20 cellular contexts compared by ENCODE assay signal in genomic region chr5:112123060-112123459, GRCh38.
DNase-seq lines count a peak whose midpoint lies in the region; ATAC-seq and TF ChIP-seq lines count a peak whose summit lies in the region.
"Had no signal": no experiment of that assay in that cellular context is flagged by ENCODE, and none has a peak within 500 bp of the region (broad histone marks: within the 10 kb centered on the region; RNA-seq: fewer than 3 reads in every experiment).

No MANE protein-coding gene starts in this region.

- no peak overlapping the region for H2BK15ac ChIP-seq in mesenchymal stem cell (ENCODE audit: low read depth, poor library complexity, severe bottlenecking)

- no peak overlapping the region for H2BK12ac ChIP-seq in mesenchymal stem cell (ENCODE audit: low read length in 2 of 2)

- H4K20me1 ChIP-seq in OCI-LY3 (ENCODE audit: insufficient read depth, low read length), result no peaks in the 10 kb centered on the region
- H4K20me1 ChIP-seq in smooth muscle cell (ENCODE audit: low read depth), result no peaks in the 10 kb centered on the region
- H4K20me1 ChIP-seq: BLaER1 had no signal

- no peaks in the 10 kb centered on the region for H3K9me3 ChIP-seq in OCI-LY3 (ENCODE audit: insufficient read depth, low read length)
- H3K9me3 ChIP-seq in mesenchymal stem cell (ENCODE audit: control insufficient read depth, low read length), result peaks cover 7% of the 10 kb centered on the region
- no peaks in the 10 kb centered on the region for H3K9me3 ChIP-seq in smooth muscle cell (replicated peaks; ENCODE audit: low read depth)
- H3K9me3 ChIP-seq in uterus, result no peaks in the 10 kb centered on the region
- H3K9me3 ChIP-seq: Caco-2, HAP-1 had no signal

- no peak for TF ChIP-seq POLR2A in uterus (IDR thresholded peaks at IDR 0.05)

- peak overlapping the region; percentile 18; the same call in 1 of the 2 replicates for H3K4me2 ChIP-seq in OCI-LY3 (ENCODE audit: low read length)
- H3K4me2 ChIP-seq in mesenchymal stem cell (ENCODE audit: low read length, poor library complexity, severe bottlenecking), result no peak overlapping the region
- H3K4me2 ChIP-seq in smooth muscle cell, result peak overlapping the region; percentile 6
- H3K4me2 ChIP-seq: BLaER1 had no signal

- no peaks in the 10 kb centered on the region for H3F3A ChIP-seq in smooth muscle cell (ENCODE audit: low read depth)

- no peak overlapping the region for H2AK5ac ChIP-seq in mesenchymal stem cell (ENCODE audit: low read length, severe bottlenecking)

- H3K79me1 ChIP-seq in mesenchymal stem cell (replicated peaks; ENCODE audit: low read length, poor library complexity, severe bottlenecking), result no peaks in the 10 kb centered on the region

- no peak overlapping the region for H2BK5ac ChIP-seq in mesenchymal stem cell (ENCODE audit: low read depth, low read length, poor library complexity, severe bottlenecking)

- H3K18ac ChIP-seq in mesenchymal stem cell (ENCODE audit: low read depth in 1 of 2, low read length in 2 of 2), result no peak overlapping the region

- DNase-seq in NCI-H82 (lab: John Stamatoyannopoulos, UW), result peak; percentile 3
- no peak for DNase-seq in NCI-H82 treated with DMSO at 0.1 percent for 48 hours (lab: John Stamatoyannopoulos, UW; ENCODE audit: unreplicated experiment)
- DNase-seq in mesenchymal stem cell, result no peak
- DNase-seq in smooth muscle cell (lab: John Stamatoyannopoulos, UW; ENCODE audit: unreplicated experiment), result no peak
- no peak for DNase-seq in hepatic stellate cell (ENCODE audit: low spot score)
- DNase-seq in uterus, result no peak
- DNase-seq: Caco-2; CD4-positive, CD25-positive, alpha-beta regulatory T cell; CD8-positive, alpha-beta T cell; EL; GDM1; GM23248; HFFc6 had no signal

- H2AFZ ChIP-seq in OCI-LY3 (ENCODE audit: low read depth, low read length) (no peak overlapping the region), mesenchymal stem cell (ENCODE audit: low read depth, low read length) (no peak overlapping the region), smooth muscle cell (ENCODE audit: low read depth) (no peak overlapping the region)
- H2AFZ ChIP-seq: GM23248 had no signal

- no peak overlapping the region for H4K91ac ChIP-seq in mesenchymal stem cell (ENCODE audit: low read length)

- H3K27ac ChIP-seq in OCI-LY3 (ENCODE audit: low read length) (no peak overlapping the region), mesenchymal stem cell (ENCODE audit: low read length, poor library complexity, severe bottlenecking) (no peak overlapping the region), smooth muscle cell (ENCODE audit: low read depth) (no peak overlapping the region), uterus (no peak overlapping the region)
- H3K27ac ChIP-seq: 22Rv1, BLaER1, C4-2B, GM23248 had no signal

- intact Hi-C loops in uterus (cut with DNase I; ENCODE audit: low total_unique reads), result no loop called here

- H3K23ac ChIP-seq in mesenchymal stem cell (ENCODE audit: low read length in 2 of 2), result no peak overlapping the region

- ATAC-seq in GM21515 (IDR thresholded peaks at IDR 0.05; ENCODE audit: unreplicated experiment), result no peak
- ATAC-seq: CD8-positive, alpha-beta T cell had no signal

- H3K79me2 ChIP-seq in OCI-LY3 (ENCODE audit: low read length), result no peaks in the 10 kb centered on the region
- H3K79me2 ChIP-seq in smooth muscle cell (ENCODE audit: low read depth), result no peaks in the 10 kb centered on the region

- H3K36me3 ChIP-seq in OCI-LY3 (replicated peaks; ENCODE audit: low read depth, low read length) (no peaks in the 10 kb centered on the region), mesenchymal stem cell (ENCODE audit: control insufficient read depth in 1 of 2, insufficient read depth in 2 of 2, low read depth in 1 of 2, low read length in 2 of 2) (no peaks in the 10 kb centered on the region), smooth muscle cell (ENCODE audit: low read depth) (no peaks in the 10 kb centered on the region), uterus (no peaks in the 10 kb centered on the region)
- H3K36me3 ChIP-seq: BLaER1, HAP-1 had no signal

- H3K14ac ChIP-seq in mesenchymal stem cell (ENCODE audit: low read length in 2 of 2), result no peak overlapping the region

- no peak overlapping the region for H2BK120ac ChIP-seq in mesenchymal stem cell (ENCODE audit: low read depth, low read length)

- H3K4me3 ChIP-seq in OCI-LY3 (ENCODE audit: low read length) (no peak overlapping the region), mesenchymal stem cell (ENCODE audit: insufficient read depth in 1 of 2, low read depth in 1 of 2, low read length in 2 of 2) (no peak overlapping the region), smooth muscle cell (no peak overlapping the region), uterus (no peak overlapping the region)
- H3K4me3 ChIP-seq: BLaER1, GM12878, GM23248, HAP-1 had no signal

- WGBS in mesenchymal stem cell, result 94% methylated on average over 2 of the region's 2 CpGs
- whole genome bisulfite sequencing in smooth muscle cell (ENCODE audit: low lambda C conversion rate), result 73% methylated on average over 2 of the region's 2 CpGs

- TF ChIP-seq CTCF in OCI-LY3 (IDR thresholded peaks at IDR 0.05; ENCODE audit: low read depth, low read length), result no peak
- TF ChIP-seq CTCF in smooth muscle cell (IDR thresholded peaks at IDR 0.05; ENCODE audit: borderline replicate concordance, insufficient read depth, poor library complexity, severe bottlenecking), result no peak
- no peak for TF ChIP-seq CTCF in uterus (IDR thresholded peaks at IDR 0.05)

- H3K27me3 ChIP-seq in OCI-LY3 (ENCODE audit: low read depth, low read length) (no peaks in the 10 kb centered on the region), mesenchymal stem cell (ENCODE audit: control insufficient read depth in 1 of 2, insufficient read depth in 1 of 2, low read length in 2 of 2) (no peaks in the 10 kb centered on the region), smooth muscle cell (ENCODE audit: low read depth) (no peaks in the 10 kb centered on the region), uterus (no peaks in the 10 kb centered on the region)
- H3K27me3 ChIP-seq: BLaER1 had no signal

- H3K9ac ChIP-seq in OCI-LY3 (ENCODE audit: low read length), result no peak overlapping the region
- H3K9ac ChIP-seq in mesenchymal stem cell (ENCODE audit: low read length), result no peak overlapping the region
- no peak overlapping the region for H3K9ac ChIP-seq in smooth muscle cell (ENCODE audit: low read depth)
- H3K9ac ChIP-seq: BLaER1, GM23248 had no signal

- peak overlapping the region; percentile 14 for H4K8ac ChIP-seq in mesenchymal stem cell (ENCODE audit: low read length)

- H3K4me1 ChIP-seq in OCI-LY3 (ENCODE audit: low read length) (peaks cover 24% of the 10 kb centered on the region), mesenchymal stem cell (ENCODE audit: control insufficient read depth, insufficient read depth, low read depth, low read length) (no peaks in the 10 kb centered on the region), smooth muscle cell (ENCODE audit: low read depth) (no peaks in the 10 kb centered on the region), uterus (no peaks in the 10 kb centered on the region)
- H3K4me1 ChIP-seq: BLaER1, Caco-2, HAP-1 had no signal

- H3K4ac ChIP-seq in mesenchymal stem cell (ENCODE audit: low read depth in 1 of 2, low read length in 2 of 2), result no peak overlapping the region
